8 cellular contexts compared by ENCODE assay signal in genomic region chr10:102396251-102396650, GRCh38. TPM values are rescaled to one million over a fixed set of nuclear protein-coding genes. Genes with fewer than 3 reads are reported as not detected.
DNase-seq lines count a peak whose midpoint lies in the region; ATAC-seq and TF ChIP-seq lines count a peak whose summit lies in the region.

No MANE protein-coding gene starts in this region.

- H3K9me3 Mint-ChIP-seq in GM23338, result no peaks in the 10 kb centered on the region
- no peaks in the 10 kb centered on the region for H3K9me3 Mint-ChIP-seq in WTC11

- DNase-seq in GM23338 (ENCODE audit: low spot score) (no peak), WTC11 (ENCODE audit: low spot score) (no peak), left ventricle myocardium inferior (no peak), smooth muscle cell (lab: John Stamatoyannopoulos, UW; ENCODE audit: unreplicated experiment) (no peak), cortex of kidney (lab: John Stamatoyannopoulos, UW) (no peak), NCI-H1417 (lab: John Stamatoyannopoulos, UW) (no peak), dermis blood vessel endothelial cell (no peak), GOT3 (lab: John Stamatoyannopoulos, UW) (no peak)

- H2AFZ ChIP-seq in GM23338 (0 out of 2 replicates have a peak overlapping the region, but pooled peaks have one; percentile 23), smooth muscle cell (ENCODE audit: low read depth) (no peak overlapping the region)

- no peaks in the 10 kb centered on the region for H3K9me2 ChIP-seq in GM23338 (ENCODE audit: insufficient read depth)

- CTCF ChIA-PET in WTC11 (lab: Charles Lee), result interaction anchor here (0.7 to 9.1 kb wide), 14 partner anchors 9 to 166 kb away, joined by 3 to 115 read pairs (median 5); partner anchors contain the start of genes CUEDC2, FBXL15, GBF1 and PSD

- POLR2A ChIA-PET in WTC11 (lab: Charles Lee), result interaction anchor here (1.0 to 3.2 kb wide), 4 partner anchors 25 to 55 kb away, joined by 3 to 12 read pairs (median 5); partner anchors contain the start of genes C10orf95, CUEDC2 and FBXL15

- H3K79me2 ChIP-seq in GM23338 (replicated peaks; ENCODE audit: insufficient read depth) (no peaks in the 10 kb centered on the region), smooth muscle cell (ENCODE audit: low read depth) (peaks cover 14% of the 10 kb centered on the region)

- no peak for TF ChIP-seq CTCF in GM23338 (conservative IDR thresholded peaks at IDR 0.05; ENCODE audit: low read depth in 2 of 2)
- TF ChIP-seq CTCF in WTC11 (IDR thresholded peaks at IDR 0.05), result no peak
- no peak for TF ChIP-seq CTCF in left ventricle myocardium inferior (IDR thresholded peaks at IDR 0.05; ENCODE audit: borderline replicate concordance)
- TF ChIP-seq CTCF in smooth muscle cell (IDR thresholded peaks at IDR 0.05; ENCODE audit: borderline replicate concordance, insufficient read depth, poor library complexity, severe bottlenecking), result no peak

- H3K27ac Mint-ChIP-seq in GM23338, result peak overlapping the region; percentile 59; the same call in 1 of the 2 replicates
- H3K27ac Mint-ChIP-seq in WTC11, result no peak overlapping the region

- no peak for ATAC-seq in GM23338
- no peak for ATAC-seq in WTC11

- H3K9me3 ChIP-seq in left ventricle myocardium inferior (replicated peaks), result no peaks in the 10 kb centered on the region
- no peaks in the 10 kb centered on the region for H3K9me3 ChIP-seq in smooth muscle cell (replicated peaks; ENCODE audit: low read depth)

- H3F3A ChIP-seq in GM23338 (replicated peaks; ENCODE audit: low read depth) (0 out of 2 replicates have a peak, but pooled peaks cover 9% of the 10 kb centered on the region), smooth muscle cell (ENCODE audit: low read depth) (no peaks in the 10 kb centered on the region)

- H3K4me1 ChIP-seq in GM23338 (ENCODE audit: insufficient read depth) (peaks cover 13% of the 10 kb centered on the region), left ventricle myocardium inferior (peaks cover 54% of the 10 kb centered on the region), smooth muscle cell (ENCODE audit: low read depth) (peaks cover 10% of the 10 kb centered on the region)

- peaks cover 20% of the 10 kb centered on the region for H3K4me1 Mint-ChIP-seq in GM23338
- H3K4me1 Mint-ChIP-seq in WTC11, result peaks cover 21% of the 10 kb centered on the region

- H3K27me3 ChIP-seq in GM23338 (ENCODE audit: insufficient read depth) (peaks cover 34% of the 10 kb centered on the region), left ventricle myocardium inferior (ENCODE audit: low read depth) (no peaks in the 10 kb centered on the region), smooth muscle cell (ENCODE audit: low read depth) (no peaks in the 10 kb centered on the region)

- H3K36me3 ChIP-seq in GM23338 (ENCODE audit: insufficient read depth) (no peaks in the 10 kb centered on the region), left ventricle myocardium inferior (peaks cover 18% of the 10 kb centered on the region), smooth muscle cell (ENCODE audit: low read depth) (no peaks in the 10 kb centered on the region)

- H4K20me1 ChIP-seq in GM23338 (replicated peaks; ENCODE audit: insufficient read depth) (no peaks in the 10 kb centered on the region; the same call in 1 of the 2 replicates), smooth muscle cell (ENCODE audit: low read depth) (peaks cover 10% of the 10 kb centered on the region)

- peak overlapping the region; percentile 99 for H3K9ac ChIP-seq in smooth muscle cell (ENCODE audit: low read depth)

- H3K27me3 Mint-ChIP-seq in GM23338 (ENCODE audit: insufficient read depth, low read depth, poor library complexity) (peaks cover 41% of the 10 kb centered on the region), WTC11 (ENCODE audit: low read depth) (peaks cover 47% of the 10 kb centered on the region)

- H3K4me2 ChIP-seq in GM23338, result peak overlapping the region; percentile 96
- H3K4me2 ChIP-seq in smooth muscle cell, result peak overlapping the region; percentile 94

- H3K4me3 ChIP-seq in GM23338 (peak overlapping the region; percentile 88), left ventricle myocardium inferior (peak overlapping the region; percentile 72), smooth muscle cell (peak overlapping the region; percentile 69)

- H3K27ac ChIP-seq in GM23338 (ENCODE audit: low read depth) (no peak overlapping the region), left ventricle myocardium inferior (replicated peaks) (peak overlapping the region; percentile 96), smooth muscle cell (ENCODE audit: low read depth) (peak overlapping the region; percentile 100)

- intact Hi-C loops in left ventricle myocardium inferior (cut with micrococcal nuclease), result loop anchor here (10.0 kb wide), 2 partner anchors 79 to 189 kb away; no protein-coding TSS in a partner anchor

- WGBS in smooth muscle cell (ENCODE audit: low lambda C conversion rate), result 65% methylated on average over 4 of the region's 4 CpGs

- no peaks in the 10 kb centered on the region; the same call in 2 of the 3 replicates for H3K36me3 Mint-ChIP-seq in GM23338 (ENCODE audit: low read depth)
- no peaks in the 10 kb centered on the region; the same call in 1 of the 2 replicates for H3K36me3 Mint-ChIP-seq in WTC11

- peak overlapping the region; percentile 82 for H3K4me3 Mint-ChIP-seq in GM23338
- peak overlapping the region; percentile 75 for H3K4me3 Mint-ChIP-seq in WTC11

TF ChIP-seq in GM23338, 12 proteins besides CTCF, POLR2A, EP300 and RAD21:
- TF ChIP-seq ZNF114 (CRISPR knock-in tag; IDR thresholded peaks at IDR 0.05) (no peak), EZH2 (IDR thresholded peaks at IDR 0.05; ENCODE audit: low read depth, unreplicated experiment) (no peak), CREB1 (CRISPR knock-in tag; IDR thresholded peaks at IDR 0.05; ENCODE audit: low read depth) (no peak), STAT1 (IDR thresholded peaks at IDR 0.05; ENCODE audit: unreplicated experiment) (no peak)

TF ChIP-seq in WTC11, 78 proteins besides CTCF, POLR2A, EP300 and RAD21 (continues in another document):
- TF ChIP-seq ZNF263 (CRISPR knock-in tag; IDR thresholded peaks at IDR 0.05; ENCODE audit: low read depth) (no peak), TCF7 (CRISPR knock-in tag; IDR thresholded peaks at IDR 0.05; ENCODE audit: low read depth) (no peak), AR (CRISPR knock-in tag; IDR thresholded peaks at IDR 0.05) (no peak), ZNF396 (CRISPR knock-in tag; IDR thresholded peaks at IDR 0.05; ENCODE audit: borderline replicate concordance) (no peak), IRF2 (CRISPR knock-in tag; IDR thresholded peaks at IDR 0.05; ENCODE audit: borderline replicate concordance, low read depth) (no peak), ZNF671 (CRISPR knock-in tag; IDR thresholded peaks at IDR 0.05) (no peak)

RNA-seq across cellular contexts. Expression of gene NFKB2, which starts 0.7 kb away (rescaled TPM):
- total RNA-seq in GM23338 (2014; rRNA removed; shearing (Covaris generic)), result 19.0 and 29.4 TPM in 2 replicates
- polyA plus RNA-seq in GM23338 (2016; fragmentation: Nextera tagmentation; extraction: Ambion mirVana) (6.8 and 8.1 TPM in 2 replicates), smooth muscle cell (38.1 and 44.3 TPM in 2 replicates)
- total RNA-seq in WTC11 (2021) (24.6 to 28.0 TPM (median 27.6 TPM) in 3 replicates), left ventricle myocardium inferior (11.0 TPM), smooth muscle cell (32.6 and 35.9 TPM in 2 replicates), dermis blood vessel endothelial cell (33.0 and 35.7 TPM in 2 replicates)

RNA-seq across cellular contexts. Expression of gene PSD, which starts 22.3 kb away (rescaled TPM):
- 4.0 and 6.8 TPM in 2 replicates for total RNA-seq in GM23338 (2014; rRNA removed; shearing (Covaris generic))
- polyA plus RNA-seq in GM23338 (2016; fragmentation: Nextera tagmentation; extraction: Ambion mirVana), result 1.9 and 2.7 TPM in 2 replicates
- total RNA-seq in WTC11 (2021), result 10.2 to 12.5 TPM (median 10.4 TPM) in 3 replicates
- total RNA-seq in left ventricle myocardium inferior, result 0.93 TPM
- total RNA-seq in smooth muscle cell, result 4.1 and 29.1 TPM in 2 replicates
- 31.6 and 33.5 TPM in 2 replicates for polyA plus RNA-seq in smooth muscle cell
- 0.23 and 0.34 TPM in 2 replicates for total RNA-seq in dermis blood vessel endothelial cell

RNA-seq across cellular contexts. Expression of gene FBXL15, which starts 24.4 kb away (rescaled TPM):
- 29.7 and 36.1 TPM in 2 replicates for total RNA-seq in GM23338 (2014; rRNA removed; shearing (Covaris generic))
- polyA plus RNA-seq in GM23338 (2016; fragmentation: Nextera tagmentation; extraction: Ambion mirVana), result 18.4 and 18.5 TPM in 2 replicates
- total RNA-seq in WTC11 (2021), result 21.6 to 24.6 TPM (median 23.2 TPM) in 3 replicates
- 12.3 TPM for total RNA-seq in left ventricle myocardium inferior
- total RNA-seq in smooth muscle cell, result 8.2 and 14.1 TPM in 2 replicates
- polyA plus RNA-seq in smooth muscle cell, result 27.9 and 29.0 TPM in 2 replicates
- total RNA-seq in dermis blood vessel endothelial cell, result 9.7 and 12.6 TPM in 2 replicates

RNA-seq across cellular contexts. Expression of gene CUEDC2, which starts 36.1 kb away (rescaled TPM):
- 37.0 and 39.2 TPM in 2 replicates for total RNA-seq in GM23338 (2014; rRNA removed; shearing (Covaris generic))
- polyA plus RNA-seq in GM23338 (2016; fragmentation: Nextera tagmentation; extraction: Ambion mirVana) (37.3 and 47.3 TPM in 2 replicates), smooth muscle cell (111 and 112 TPM in 2 replicates)
- total RNA-seq in WTC11 (2021) (40.2 to 69.0 TPM (median 65.8 TPM) in 3 replicates), left ventricle myocardium inferior (72.3 TPM), smooth muscle cell (24.7 and 40.9 TPM in 2 replicates), dermis blood vessel endothelial cell (48.5 and 51.2 TPM in 2 replicates)

RNA-seq across cellular contexts. Expression of gene C10orf95, which starts 55.1 kb away (rescaled TPM):
- total RNA-seq in GM23338 (2014; rRNA removed; shearing (Covaris generic)), result 0.69 TPM in 1 of 2 replicates, not detected in the other
- polyA plus RNA-seq in GM23338 (2016; fragmentation: Nextera tagmentation; extraction: Ambion mirVana), result 1.1 and 1.5 TPM in 2 replicates
- 0.57 to 0.96 TPM (median 0.87 TPM) in 3 replicates for total RNA-seq in WTC11 (2021)
- total RNA-seq in left ventricle myocardium inferior, result not detected
- total RNA-seq in smooth muscle cell, result 0.09 TPM in 1 of 2 replicates, not detected in the other
- 0.62 and 0.80 TPM in 2 replicates for polyA plus RNA-seq in smooth muscle cell
- total RNA-seq in dermis blood vessel endothelial cell, result 0.05 TPM in 1 of 2 replicates, not detected in the other
